Comparison of ENCODE assay signal across 14 cellular contexts in the genomic region with DNA sequence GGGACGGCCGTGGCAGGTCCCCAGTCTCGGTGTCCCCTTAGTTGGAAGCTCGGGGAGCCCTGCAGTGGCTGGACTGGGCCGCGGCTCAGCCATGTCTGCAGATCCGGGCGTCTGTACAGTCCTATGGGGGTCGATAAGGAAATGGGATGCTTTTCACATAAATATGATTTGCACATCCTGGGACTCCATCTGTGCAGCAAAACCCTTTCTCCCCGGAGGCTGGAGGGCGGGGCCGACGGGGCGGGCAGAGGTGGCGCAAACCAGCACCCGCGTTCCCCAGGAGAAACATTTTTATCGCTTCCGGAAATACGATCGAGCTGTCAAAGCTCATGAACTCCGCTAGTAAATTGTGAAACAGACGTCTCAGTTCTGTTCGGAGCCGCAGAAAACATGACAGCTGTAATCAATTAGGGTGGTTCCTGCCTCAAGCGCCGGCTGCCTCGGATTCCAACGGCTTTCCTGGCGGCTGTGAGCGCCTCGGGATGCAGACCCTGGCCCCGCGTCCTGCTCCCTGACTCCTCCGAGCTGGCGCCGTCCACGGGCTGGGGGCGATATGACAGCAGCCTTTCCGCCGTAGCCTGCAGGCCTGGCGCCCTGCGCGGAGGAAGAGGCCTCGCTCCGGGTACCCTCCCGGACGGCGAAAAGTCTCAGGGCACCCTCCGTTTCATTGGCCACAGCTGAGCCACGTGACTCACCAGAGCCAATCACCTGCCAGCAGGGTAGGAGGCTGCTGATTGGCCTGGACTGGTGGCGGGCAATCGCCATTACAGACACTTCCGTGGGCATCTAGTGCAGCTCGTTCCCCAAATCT. TPM values are rescaled to one million over a fixed set of nuclear protein-coding genes. Genes with fewer than 3 reads are reported as not detected.
DNase-seq lines count a peak whose midpoint lies in the region; ATAC-seq and TF ChIP-seq lines count a peak whose summit lies in the region.
"Had no signal": no experiment of that assay in that cellular context is flagged by ENCODE, and none has a peak within 500 bp of the region (broad histone marks: within the 10 kb centered on the region; RNA-seq: fewer than 3 reads in every experiment).

No MANE protein-coding gene starts in this region.

- DNase-seq in EH (ENCODE audit: low read depth) = peak; percentile 90
- peak; percentile 92 for DNase-seq in NCI-H2171 treated with DMSO at 0.1 percent for 48 hours (lab: John Stamatoyannopoulos, UW)
- peak; percentile 7 for DNase-seq in omental fat pad (ENCODE audit: low spot score)
- DNase-seq in 8988T = no peak
- DNase-seq in left lobe of liver (ENCODE audit: low spot score) = no peak
- no peak for DNase-seq in effector CD8-positive, alpha-beta T cell (lab: John Stamatoyannopoulos, UW)
- no peak for DNase-seq in osteocyte (ENCODE audit: extremely low spot score, unreplicated experiment)
- DNase-seq: activated CD4-positive, alpha-beta T cell treated with anti-CD3 and anti-CD28 coated beads for 4 hours; amygdala; DMS79 treated with DMSO at 0.1 percent for 48 hours had no signal

- no peaks in the 10 kb centered on the region for H3K9me3 Mint-ChIP-seq in dendritic cell treated with granulocyte-macrophage colony-stimulating factor and Interleukin-4, amounts not matched to agents 40 ng/mL and 50 ng/mL, for 4 days
- no peaks in the 10 kb centered on the region for H3K9me3 Mint-ChIP-seq in osteocyte (ENCODE audit: unreplicated experiment)

- ATAC-seq in omental fat pad (ENCODE audit: low FRiP score) (peak; percentile 11), left lobe of liver (no peak)

- TF ChIP-seq CTCF in omental fat pad (IDR thresholded peaks at IDR 0.05) (no peak), osteocyte (IDR thresholded peaks at IDR 0.05) (no peak)

- intact Hi-C loops in dendritic cell treated with granulocyte-macrophage colony-stimulating factor and Interleukin-4, amounts not matched to agents 40 ng/mL and 50 ng/mL, for 4 days (cut with micrococcal nuclease) = no loop called here

- H3K27ac Mint-ChIP-seq in dendritic cell treated with granulocyte-macrophage colony-stimulating factor and Interleukin-4, amounts not matched to agents 40 ng/mL and 50 ng/mL, for 4 days = no peak overlapping the region
- H3K27ac Mint-ChIP-seq in osteocyte (ENCODE audit: unreplicated experiment) = no peak overlapping the region

- no peaks in the 10 kb centered on the region for H3K36me3 Mint-ChIP-seq in dendritic cell treated with granulocyte-macrophage colony-stimulating factor and Interleukin-4, amounts not matched to agents 40 ng/mL and 50 ng/mL, for 4 days (ENCODE audit: low read depth)
- H3K36me3 Mint-ChIP-seq in osteocyte (ENCODE audit: unreplicated experiment) = no peaks in the 10 kb centered on the region

- H3K4me3 Mint-ChIP-seq in dendritic cell treated with granulocyte-macrophage colony-stimulating factor and Interleukin-4, amounts not matched to agents 40 ng/mL and 50 ng/mL, for 4 days = peak overlapping the region; percentile 27
- H3K4me3 Mint-ChIP-seq in osteocyte (ENCODE audit: unreplicated experiment) = no peak overlapping the region

- H3K27me3 Mint-ChIP-seq in dendritic cell treated with granulocyte-macrophage colony-stimulating factor and Interleukin-4, amounts not matched to agents 40 ng/mL and 50 ng/mL, for 4 days = no peaks in the 10 kb centered on the region
- peaks cover 14% of the 10 kb centered on the region for H3K27me3 Mint-ChIP-seq in osteocyte (ENCODE audit: unreplicated experiment)

- no peaks in the 10 kb centered on the region for H3K4me1 Mint-ChIP-seq in dendritic cell treated with granulocyte-macrophage colony-stimulating factor and Interleukin-4, amounts not matched to agents 40 ng/mL and 50 ng/mL, for 4 days (ENCODE audit: low read depth)
- no peaks in the 10 kb centered on the region for H3K4me1 Mint-ChIP-seq in osteocyte (ENCODE audit: unreplicated experiment)

RNA-seq across cellular contexts. Expression of a gene that starts 23.0 kb away (rescaled TPM):
- total RNA-seq in omental fat pad (10 to 100 TPM in 1 of 4 donors, 1 to 10 TPM in 3; 4.3 to 14.2 (median 5.1) TPM), left lobe of liver (0.13 TPM), osteocyte (0.34 and 0.43 TPM in 2 replicates)
- total RNA-seq: glomerular endothelial cell, LHCN-M2, myocyte had no signal

Comparison
In these comparisons a context has a peak if more than half of its experiments do, and no peak if none do; other contexts are left out.
1. DNase-seq: peak in EH (single experiment), NCI-H2171 treated with DMSO at 0.1 percent for 48 hours (single experiment) and omental fat pad (single experiment); none in 8988T (single experiment), left lobe of liver (single experiment), effector CD8-positive, alpha-beta T cell (single experiment) and osteocyte (single experiment).